ENCODE assay signal across 8 cellular contexts in genomic region chr2:10303634-10304378, GRCh38. TPM values are rescaled to one million over a fixed set of nuclear protein-coding genes. Genes with fewer than 3 reads are reported as not detected.
DNase-seq lines count a peak whose midpoint lies in the region; ATAC-seq, FAIRE-seq and TF ChIP-seq lines count a peak whose summit lies in the region.

No MANE protein-coding gene starts in this region.

- peak overlapping the region; percentile 58 to 89 (median 87) for H3K4me3 ChIP-seq in mammary epithelial cell (replicated peaks in 1 of 3; ENCODE audit: insufficient read depth in 1 of 3, low read depth in 2 of 3, low read length in 3 of 3)
- H3K4me3 ChIP-seq in small intestine (ENCODE audit: low read depth in 1 of 2, low read length in 2 of 2), result peak overlapping the region; percentile 77 to 89

- no peak for TF ChIP-seq POLR2A in GM12891 (IDR thresholded peaks at IDR 0.05; ENCODE audit: low read depth, low read length)

- H3K27me3 ChIP-seq in mammary epithelial cell (ENCODE audit: insufficient read depth, low read length) (no peaks in the 10 kb centered on the region), small intestine (ENCODE audit: control insufficient read depth in 2 of 2, insufficient read depth in 2 of 2, low read length in 2 of 2) (no peaks in the 10 kb centered on the region)

- H3K36me3 Mint-ChIP-seq in immature natural killer cell, result no peaks in the 10 kb centered on the region

- FAIRE-seq in GM12891 (lab: Jason Lieb, UNC), result no peak
- no peak for FAIRE-seq in small intestine (lab: Jason Lieb, UNC)

- H3K9ac ChIP-seq in mammary epithelial cell (ENCODE audit: insufficient read depth, low read length), result peak overlapping the region; percentile 35

- dilution Hi-C loops in mammary epithelial cell (cut with HindIII; ENCODE audit: low sequenced_read_pairs), result no loop called here

- H4K20me1 ChIP-seq in mammary epithelial cell (ENCODE audit: insufficient read depth, low read length), result no peaks in the 10 kb centered on the region

- TF ChIP-seq CTCF in mammary epithelial cell (conservative IDR thresholded peaks at IDR 0.05 in 1 of 2, IDR thresholded peaks at IDR 0.05 in 1 of 2; ENCODE audit: extremely low read depth in 1 of 2, insufficient read depth in 1 of 2, low read depth in 1 of 2, low read length in 2 of 2), result peak; percentile 1 to 6

- no TSS peak for BruUV-seq in mammary epithelial cell (replicated peaks; lab: Mats Ljungman, UMichigan)

- H3K4me3 Mint-ChIP-seq in immature natural killer cell, result peak overlapping the region; percentile 95 to 98 (median 95)

- H3K36me3 ChIP-seq in mammary epithelial cell (ENCODE audit: insufficient read depth, low read length) (no peaks in the 10 kb centered on the region), small intestine (ENCODE audit: control insufficient read depth in 2 of 2, insufficient read depth in 2 of 2, low read length in 2 of 2) (no peaks in the 10 kb centered on the region)

- intact Hi-C loops in mammary epithelial cell (cut with micrococcal nuclease), result loop anchor here (1.0 to 10.0 kb wide), 4 partner anchors 159 to 361 kb away; no protein-coding TSS in a partner anchor

- H2AFZ ChIP-seq in mammary epithelial cell (ENCODE audit: low read depth, low read length), result peak overlapping the region; percentile 79

- peak overlapping the region; percentile 95 for H3K4me2 ChIP-seq in mammary epithelial cell (ENCODE audit: insufficient read depth, low read depth, low read length)

- peaks cover 60% of the 10 kb centered on the region for H3K79me2 ChIP-seq in mammary epithelial cell (ENCODE audit: insufficient read depth, low read length)

- H3K9me3 ChIP-seq in mammary epithelial cell (replicated peaks; ENCODE audit: insufficient read depth, low read length) (no peaks in the 10 kb centered on the region), small intestine (ENCODE audit: control insufficient read depth, low read depth) (no peaks in the 10 kb centered on the region)

- no peaks in the 10 kb centered on the region for H3K9me3 Mint-ChIP-seq in immature natural killer cell

- CTCF ChIA-PET in mammary epithelial cell (lab: Charles Lee; ENCODE audit: low non-redundant PET), result interaction anchor here (0.5 to 1.1 kb wide), 6 partner anchors 43 to 207 kb away, joined by 3 to 41 read pairs (median 5); no protein-coding TSS in a partner anchor

- H3K4me1 ChIP-seq in mammary epithelial cell (ENCODE audit: insufficient read depth, low read length) (peaks cover 10% of the 10 kb centered on the region), small intestine (ENCODE audit: control insufficient read depth in 2 of 2, insufficient read depth in 1 of 2, low read depth in 1 of 2, low read length in 1 of 2) (peaks cover 11 to 23% of the 10 kb centered on the region in 2 donors)

- peak; percentile 9 for ATAC-seq in HG03460 (IDR thresholded peaks at IDR 0.05; ENCODE audit: unreplicated experiment)
- no peak for ATAC-seq in HG03159 (IDR thresholded peaks at IDR 0.05; ENCODE audit: unreplicated experiment)

- in situ Hi-C loops in mammary epithelial cell (cut with MboI; ENCODE audit: low sequenced_read_pairs in 2 of 2), result loop anchor here in 1 of 2 donors (10.0 kb wide), 2 partner anchors 101 to 179 kb away; partner anchors contain the start of gene RRM2

- peaks cover 0 to 7% (median 3%) of the 10 kb centered on the region in 3 donors for H3K27me3 Mint-ChIP-seq in immature natural killer cell (ENCODE audit: low read depth in 3 of 3)

- H3K27ac ChIP-seq in mammary epithelial cell (ENCODE audit: insufficient read depth, low read depth, low read length) (no peak overlapping the region), small intestine (ENCODE audit: low read depth in 1 of 2, low read length in 1 of 2) (peak overlapping the region; percentile 74 to 89)

- whole genome bisulfite sequencing in mammary epithelial cell (ENCODE audit: low coverage, missing lambda C conversion rate), result 4% methylated on average over 28 of the region's 59 CpGs
- 0 to 1% (median 1%) methylated on average over 59 of the region's 59 CpGs for whole genome bisulfite sequencing in small intestine, 3 donors

- DNase-seq in GM12891 (ENCODE audit: insufficient read length, low spot score) (peak; percentile 46), T-helper 2 cell (peak in 4 of 5 experiments; percentile 10 to 67 (median 48)), mammary epithelial cell (peak; percentile 47), immature natural killer cell (peak; percentile 44 to 45 (median 44)), small intestine (peak; percentile 52), A172 (ENCODE audit: low spot score) (no peak)

- peaks cover 54 to 70% of the 10 kb centered on the region in 2 donors for H3K4me1 Mint-ChIP-seq in immature natural killer cell

- H3K27ac Mint-ChIP-seq in immature natural killer cell, result peak overlapping the region in 4 of 6 donors; percentile 74 to 91 (median 82)

TF ChIP-seq in GM12891, 5 proteins besides CTCF, POLR2A, EP300 and RAD21:
- TF ChIP-seq POU2F2 (IDR thresholded peaks at IDR 0.05; ENCODE audit: low read depth, low read length), result no peak
- TF ChIP-seq PAX5 (IDR thresholded peaks at IDR 0.05; ENCODE audit: insufficient read depth, low read length, severe bottlenecking), result no peak
- no peak for TF ChIP-seq POLR2AphosphoS5 (IDR thresholded peaks at IDR 0.05; ENCODE audit: low read depth, low read length)
TF ChIP-seq in GM12891: peak in this region for 0.

RNA-seq across cellular contexts. Expression of gene HPCAL1, which starts 1.1 kb away (rescaled TPM):
- polyA plus RNA-seq in GM12891 (2012; ENCODE audit: low read depth, missing spikeins), result 5.5 TPM
- 10 to 100 TPM; 26.3 to 82.8 TPM for total RNA-seq in mammary epithelial cell
- polyA plus RNA-seq in mammary epithelial cell, result 75.1 TPM
- 56.5 TPM for polyA minus RNA-seq in mammary epithelial cell
- 10 to 100 TPM; 64.9 to 89.7 (median 88.9) TPM for polyA plus RNA-seq in immature natural killer cell
- 100 to 1,000 TPM in 1 of 3 donors, 10 to 100 TPM in 2; 82.3 to 142 (median 98.4) TPM for polyA plus RNA-seq in small intestine
- total RNA-seq in A172 (2014; rRNA removed; shearing (Covaris generic)), result 101 and 102 TPM in 2 replicates
